In the genomic region with DNA sequence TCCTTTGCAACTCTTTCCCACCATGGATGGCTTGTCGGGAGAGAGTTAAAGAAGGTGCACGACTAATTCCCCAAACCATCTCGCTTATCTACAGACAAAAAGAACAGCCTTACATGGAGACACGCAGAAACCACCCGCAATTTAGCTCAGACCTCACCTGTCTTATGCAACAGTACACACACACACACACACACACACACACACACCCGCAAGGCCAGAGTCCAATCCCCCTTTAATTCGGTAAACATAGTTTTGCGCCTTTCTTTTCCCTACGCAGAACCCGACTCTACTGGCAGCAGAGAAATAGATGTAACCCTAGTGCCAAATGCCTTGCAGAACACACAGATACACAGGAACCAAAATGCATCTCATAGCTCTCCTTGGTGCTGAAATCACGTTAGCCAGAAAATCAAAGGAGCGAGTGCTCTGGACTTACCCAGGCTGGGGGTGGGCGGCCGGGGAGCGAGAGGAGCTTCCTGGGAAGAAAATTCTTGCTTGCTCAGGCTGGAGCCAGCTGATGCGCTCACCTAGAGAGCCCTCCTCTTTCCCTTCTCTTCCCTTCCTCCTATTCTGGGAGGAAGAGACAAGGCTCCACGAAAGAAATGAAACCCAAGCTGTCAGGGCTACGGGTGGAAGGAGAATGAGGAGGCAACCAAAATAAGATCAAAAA, we compare ENCODE assay signal across 9 cellular contexts. TPM values are rescaled to one million over a fixed set of nuclear protein-coding genes. Genes with fewer than 3 reads are reported as not detected.
DNase-seq lines count a peak whose midpoint lies in the region; ATAC-seq and TF ChIP-seq lines count a peak whose summit lies in the region.
"Had no signal": no experiment of that assay in that cellular context is flagged by ENCODE, and none has a peak within 500 bp of the region (broad histone marks: within the 10 kb centered on the region; RNA-seq: fewer than 3 reads in every experiment).

No MANE protein-coding gene starts in this region.

- no peaks in the 10 kb centered on the region for H3K36me3 ChIP-seq in Peyer's patch

- no peak for TF ChIP-seq POLR2A in Peyer's patch (IDR thresholded peaks at IDR 0.05)

- no peak overlapping the region for H3K4me3 Mint-ChIP-seq in activated T-cell treated with anti-CD3 and anti-CD28 coated beads, Interleukin-2, amount 50 U/mL, for 4 hours

- no peaks in the 10 kb centered on the region for H3K27me3 ChIP-seq in Peyer's patch

- H3K36me3 Mint-ChIP-seq in activated T-cell treated with anti-CD3 and anti-CD28 coated beads, Interleukin-2, amount 50 U/mL, for 4 hours (ENCODE audit: insufficient read depth): no peaks in the 10 kb centered on the region

- TF ChIP-seq CTCF in Peyer's patch (IDR thresholded peaks at IDR 0.05): no peak

- H3K9me3 Mint-ChIP-seq in activated T-cell treated with anti-CD3 and anti-CD28 coated beads, Interleukin-2, amount 50 U/mL, for 4 hours: peaks cover 4% of the 10 kb centered on the region

- no peaks in the 10 kb centered on the region for H3K4me1 ChIP-seq in Peyer's patch

- no peak overlapping the region for H3K27ac ChIP-seq in Peyer's patch
- H3K27ac ChIP-seq: VCaP had no signal

- in situ Hi-C loops in SK-MEL-5 (cut with HindIII; ENCODE audit: low pct_unique_long_range_greater_than_20kb, low sequenced_read_pairs): no loop called here

- intact Hi-C loops in left ventricle myocardium superior (cut with micrococcal nuclease): no loop called here

- H3K27me3 Mint-ChIP-seq in activated T-cell treated with anti-CD3 and anti-CD28 coated beads, Interleukin-2, amount 50 U/mL, for 4 hours (ENCODE audit: low read depth): peaks cover 33% of the 10 kb centered on the region

- DNase-seq in SIG-M5 treated with dmso at 0.1 percent for 504 hours (lab: John Stamatoyannopoulos, UW; ENCODE audit: unreplicated experiment) (peak; percentile 38), SIG-M5 (lab: John Stamatoyannopoulos, UW) (no peak), SK-MEL-5 (ENCODE audit: low read depth, low spot score) (peak; percentile 16), left ventricle myocardium superior (no peak), superior temporal gyrus (ENCODE audit: extremely low spot score) (peak; percentile 61), Peyer's patch (no peak), NCI-H1694 (lab: John Stamatoyannopoulos, UW) (no peak)
- DNase-seq in activated T-cell treated with anti-CD3 and anti-CD28 coated beads, Interleukin-2, amount 50 U/mL, for 4 hours: no peak

- H3K9me3 ChIP-seq in Peyer's patch: no peaks in the 10 kb centered on the region

- H3K4me3 ChIP-seq in Peyer's patch: no peak overlapping the region

- no peaks in the 10 kb centered on the region for H3K4me1 Mint-ChIP-seq in activated T-cell treated with anti-CD3 and anti-CD28 coated beads, Interleukin-2, amount 50 U/mL, for 4 hours (ENCODE audit: low read depth)

- peak; percentile 69 for ATAC-seq in left ventricle myocardium superior
- no peak for ATAC-seq in activated T-cell treated with anti-CD3 and anti-CD28 coated beads, Interleukin-2, amount 50 U/mL, for 4 hours

RNA-seq across cellular contexts. Expression of a gene that starts 0.5 kb away (rescaled TPM):
- not detected in 2 replicates for total RNA-seq in SK-MEL-5 (2014; rRNA removed; shearing (Covaris generic))
- not detected in 2 replicates for polyA plus RNA-seq in SK-MEL-5 (2015; cell fraction: cytosol; rRNA removed)
- not detected in 2 replicates for polyA plus RNA-seq in SK-MEL-5 (2015; cell fraction: nucleus; rRNA removed)
- total RNA-seq in left ventricle myocardium superior (not detected), Peyer's patch (1 to 10 TPM in 1 of 4 donors, under 1 TPM in 1, not detected in 2; 0.19 to 4.1 TPM)
- not detected for total RNA-seq in activated T-cell treated with anti-CD3 and anti-CD28 coated beads, Interleukin-2, amount 50 U/mL, for 4 hours

Comparison
In these comparisons a context has a peak if more than half of its experiments do, and no peak if none do; other contexts are left out.
1. DNase-seq: peak in SIG-M5 treated with dmso at 0.1 percent for 504 hours (single experiment), SK-MEL-5 (single experiment) and superior temporal gyrus (single experiment); none in SIG-M5 (single experiment), left ventricle myocardium superior (single experiment), activated T-cell treated with anti-CD3 and anti-CD28 coated beads, Interleukin-2, amount 50 U/mL, for 4 hours (single experiment), Peyer's patch (0 of 3) and NCI-H1694 (single experiment).